In the genomic region with DNA sequence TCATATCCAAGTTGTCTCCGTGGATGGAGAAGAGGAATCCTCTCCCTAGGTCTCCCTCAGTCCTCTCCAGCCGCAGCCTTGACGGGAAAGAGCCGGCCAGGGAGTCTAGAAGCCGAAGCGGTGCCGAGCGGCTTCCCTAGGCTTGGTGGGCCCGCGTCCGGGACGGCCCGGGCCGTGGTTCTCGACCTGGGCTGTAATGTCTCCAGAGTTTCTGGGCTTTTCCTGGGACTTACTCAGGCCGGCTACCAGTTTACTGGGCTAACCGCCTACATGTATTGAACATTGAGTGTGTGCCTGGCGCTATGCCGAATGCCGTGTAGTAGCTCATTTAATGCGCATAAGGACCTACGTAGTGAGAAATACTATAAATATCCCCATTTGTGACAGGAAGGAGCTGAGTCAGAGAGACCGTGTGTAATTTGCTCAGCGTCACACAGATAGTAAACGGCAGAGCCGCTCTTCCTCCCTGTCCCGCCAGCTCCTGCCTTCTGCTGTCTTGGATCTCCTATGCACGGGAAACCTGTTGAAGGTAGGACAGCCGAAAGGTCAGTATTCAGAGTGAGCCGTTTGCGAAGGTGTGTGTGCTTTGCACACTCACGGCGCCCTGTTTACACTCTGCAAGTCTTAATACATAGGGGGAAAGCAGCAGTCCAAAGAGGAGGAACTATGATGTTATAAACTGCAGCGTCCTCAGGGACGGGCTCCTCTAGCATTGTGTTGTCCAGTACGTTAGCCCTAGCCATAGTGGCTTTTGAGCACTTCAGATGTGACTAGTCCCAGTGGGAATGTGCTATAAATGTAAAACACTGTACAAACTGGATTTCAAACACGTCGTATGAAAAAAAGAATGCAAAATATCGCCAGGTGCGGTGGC, we compare ENCODE assay signal across 8 cellular contexts. TPM values are rescaled to one million over a fixed set of nuclear protein-coding genes. Genes with fewer than 3 reads are reported as not detected.
A peak's percentile ranks its signal among the peaks of the same experiment; 100 is the strongest.
DNase-seq lines count a peak whose midpoint lies in the region; ATAC-seq and TF ChIP-seq lines count a peak whose summit lies in the region.

No MANE protein-coding gene starts in this region.

- intact Hi-C loops in stomach (cut with DNase I; ENCODE audit: low total_unique reads) = no loop called here

- H3K4me1 ChIP-seq in OCI-LY3 (ENCODE audit: low read length) = peaks cover 14% of the 10 kb centered on the region
- peaks cover 0 to 28% (median 23%) of the 10 kb centered on the region in 4 donors for H3K4me1 ChIP-seq in stomach

- peaks cover 24% of the 10 kb centered on the region for H3K4me1 Mint-ChIP-seq in activated T-cell treated with anti-CD3 and anti-CD28 coated beads, Interleukin-2, amount 50 U/mL, for 72 hours (ENCODE audit: low read depth)

- H3K27ac ChIP-seq in OCI-LY3 (ENCODE audit: low read length) (peak overlapping the region; percentile 78), neural cell (ENCODE audit: low read length) (no peak overlapping the region), stomach (peak overlapping the region; percentile 96 to 97 (median 97))

- H3K9me3 Mint-ChIP-seq in activated T-cell treated with anti-CD3 and anti-CD28 coated beads, Interleukin-2, amount 50 U/mL, for 72 hours = no peaks in the 10 kb centered on the region

- H2AFZ ChIP-seq in OCI-LY3 (ENCODE audit: low read depth, low read length) (peak overlapping the region; percentile 49; the same call in 1 of the 2 replicates), neural cell (ENCODE audit: low read depth, low read length) (peak overlapping the region; percentile 25)

- TF ChIP-seq CTCF in OCI-LY3 (IDR thresholded peaks at IDR 0.05; ENCODE audit: low read depth, low read length) (no peak), fibroblast of mammary gland (conservative IDR thresholded peaks at IDR 0.05; ENCODE audit: control insufficient read depth, insufficient read depth, low read depth, low read length) (no peak), neural cell (IDR thresholded peaks at IDR 0.05; ENCODE audit: poor library complexity, severe bottlenecking) (no peak), stomach (IDR thresholded peaks at IDR 0.05) (no peak)

- TF ChIP-seq POLR2A in stomach (IDR thresholded peaks at IDR 0.05) = no peak

- TF ChIP-seq EP300 in neural cell (conservative IDR thresholded peaks at IDR 0.05; ENCODE audit: poor library complexity, severe bottlenecking) = no peak
- TF ChIP-seq EP300 in stomach (IDR thresholded peaks at IDR 0.05) = no peak

- H3K36me3 Mint-ChIP-seq in activated T-cell treated with anti-CD3 and anti-CD28 coated beads, Interleukin-2, amount 50 U/mL, for 72 hours (ENCODE audit: insufficient read depth in 2 of 2) = peaks cover 3 to 11% of the 10 kb centered on the region in 2 donors

- H3K4me2 ChIP-seq in OCI-LY3 (ENCODE audit: low read length) (peak overlapping the region; percentile 82), neural cell (ENCODE audit: low read length) (peak overlapping the region; percentile 63)

- 6 to 9% (median 8%) methylated on average over 38 to 40 of the region's 40 CpGs for WGBS in stomach, 5 donors

- ATAC-seq in GM21360 (IDR thresholded peaks at IDR 0.05; ENCODE audit: unreplicated experiment) = peak; percentile 39
- ATAC-seq in activated T-cell treated with anti-CD3 and anti-CD28 coated beads, Interleukin-2, amount 50 U/mL, for 72 hours (replicated peaks in 1 of 2) = peak; percentile 77 to 80

- DNase-seq in Caki2 (ENCODE audit: low read depth) (peak; percentile 74), HS-27A (ENCODE audit: low read depth) (peak; percentile 31), fibroblast of mammary gland (ENCODE audit: low read depth) (peak; percentile 98), stomach (peak; percentile 71)
- DNase-seq in activated T-cell treated with anti-CD3 and anti-CD28 coated beads, Interleukin-2, amount 50 U/mL, for 72 hours = peak; percentile 77

- H3K4me3 ChIP-seq in OCI-LY3 (ENCODE audit: low read length) = peak overlapping the region; percentile 95
- peak overlapping the region; percentile 89 for H3K4me3 ChIP-seq in fibroblast of mammary gland (ENCODE audit: control insufficient read depth, low read depth, low read length)
- H3K4me3 ChIP-seq in neural cell (ENCODE audit: low read length) = peak overlapping the region; percentile 71
- peak overlapping the region; percentile 66 to 71 (median 69) for H3K4me3 ChIP-seq in stomach

- H3K79me2 ChIP-seq in OCI-LY3 (ENCODE audit: low read length) (peaks cover 17% of the 10 kb centered on the region), neural cell (replicated peaks; ENCODE audit: insufficient read depth, low read length) (no peaks in the 10 kb centered on the region)

- no peaks in the 10 kb centered on the region for H3F3A ChIP-seq in neural cell (ENCODE audit: insufficient read depth, low read length, poor library complexity, severe bottlenecking)

- H3K36me3 ChIP-seq in OCI-LY3 (replicated peaks; ENCODE audit: low read depth, low read length) (peaks cover 2% of the 10 kb centered on the region), neural cell (ENCODE audit: insufficient read depth, low read length) (no peaks in the 10 kb centered on the region), stomach (no peaks in the 10 kb centered on the region)

- H3K9ac ChIP-seq in OCI-LY3 (ENCODE audit: low read length) = peak overlapping the region; percentile 79
- H3K9ac ChIP-seq in neural cell (ENCODE audit: low read length) = peak overlapping the region; percentile 61

- H3K9me2 ChIP-seq in neural cell (ENCODE audit: insufficient read depth, low read length) = no peaks in the 10 kb centered on the region

- H3K9me3 ChIP-seq in OCI-LY3 (ENCODE audit: insufficient read depth, low read length) (no peaks in the 10 kb centered on the region), neural cell (ENCODE audit: low read length) (no peaks in the 10 kb centered on the region), stomach (no peaks in the 10 kb centered on the region)

- in situ Hi-C loops in Caki2 (cut with HindIII; ENCODE audit: low pct_unique_long_range_greater_than_20kb, low sequenced_read_pairs) = no loop called here

- H3K27me3 ChIP-seq in OCI-LY3 (ENCODE audit: low read depth, low read length) (no peaks in the 10 kb centered on the region), neural cell (ENCODE audit: insufficient read depth, low read depth, low read length) (no peaks in the 10 kb centered on the region), stomach (no peaks in the 10 kb centered on the region)

- H4K20me1 ChIP-seq in OCI-LY3 (ENCODE audit: insufficient read depth, low read length) (no peaks in the 10 kb centered on the region), neural cell (ENCODE audit: insufficient read depth) (no peaks in the 10 kb centered on the region)

- H3K4me3 Mint-ChIP-seq in activated T-cell treated with anti-CD3 and anti-CD28 coated beads, Interleukin-2, amount 50 U/mL, for 72 hours = peak overlapping the region; percentile 89 to 93

- H3K27me3 Mint-ChIP-seq in activated T-cell treated with anti-CD3 and anti-CD28 coated beads, Interleukin-2, amount 50 U/mL, for 72 hours (ENCODE audit: low read depth) = no peaks in the 10 kb centered on the region

- no peak for TF ChIP-seq RAD21 in neural cell (conservative IDR thresholded peaks at IDR 0.05)

- peak overlapping the region; percentile 98 for H3K27ac Mint-ChIP-seq in activated T-cell treated with anti-CD3 and anti-CD28 coated beads, Interleukin-2, amount 50 U/mL, for 72 hours

TF ChIP-seq in neural cell, 6 proteins besides CTCF, POLR2A, EP300 and RAD21 (continues in another document):
- TF ChIP-seq MXI1 (conservative IDR thresholded peaks at IDR 0.05; ENCODE audit: poor library complexity, severe bottlenecking) (no peak), TAF1 (IDR thresholded peaks at IDR 0.05; ENCODE audit: low read depth) (no peak), SMC3 (conservative IDR thresholded peaks at IDR 0.05; ENCODE audit: poor library complexity) (no peak), EZH2 (IDR thresholded peaks at IDR 0.05; ENCODE audit: borderline replicate concordance, insufficient read depth, low read length, poor library complexity, severe bottlenecking) (no peak), POLR2AphosphoS5 (IDR thresholded peaks at IDR 0.05) (no peak)

RNA-seq across cellular contexts. Expression of a gene that starts 0.7 kb away (rescaled TPM):
- 73.0 and 355 TPM in 2 replicates for total RNA-seq in Caki2 (2014; rRNA removed; shearing (Covaris generic); ENCODE audit: low replicate concordance)
- total RNA-seq in activated T-cell treated with anti-CD3 and anti-CD28 coated beads, Interleukin-2, amount 50 U/mL, for 72 hours = 100 to 1,000 TPM; 134 to 141 TPM
- polyA plus RNA-seq in neural cell (19.9 and 21.2 TPM in 2 replicates), stomach (10 to 100 TPM in 1 of 3 donors, 1 to 10 TPM in 2; 4.4 to 16.4 (median 6.6) TPM)
- 10.7 and 10.8 TPM in 2 replicates for polyA minus RNA-seq in neural cell
- 10 to 100 TPM in 2 of 5 donors, 1 to 10 TPM in 3; 1.2 to 48.7 (median 9.9) TPM for total RNA-seq in stomach

RNA-seq across cellular contexts. Expression of a gene that starts 14.4 kb away (rescaled TPM):
- total RNA-seq in Caki2 (2014; rRNA removed; shearing (Covaris generic); ENCODE audit: low replicate concordance) = 0.70 and 3.2 TPM in 2 replicates
- total RNA-seq in activated T-cell treated with anti-CD3 and anti-CD28 coated beads, Interleukin-2, amount 50 U/mL, for 72 hours = 10 to 100 TPM; 25.1 to 33.4 TPM
- 45.7 and 47.5 TPM in 2 replicates for polyA plus RNA-seq in neural cell
- polyA minus RNA-seq in neural cell = 25.8 and 27.6 TPM in 2 replicates
- 10 to 100 TPM in 3 of 5 donors, 1 to 10 TPM in 2; 9.3 to 36.2 (median 11.6) TPM for total RNA-seq in stomach
- polyA plus RNA-seq in stomach = 1 to 10 TPM in 2 of 3 donors, under 1 TPM in 1; 0.31 to 2.3 (median 1.2) TPM

RNA-seq across cellular contexts. Expression of a gene that starts 22.9 kb away (rescaled TPM):
- total RNA-seq in Caki2 (2014; rRNA removed; shearing (Covaris generic); ENCODE audit: low replicate concordance) = 178 and 219 TPM in 2 replicates
- 10 to 100 TPM; 23.1 to 40.0 TPM for total RNA-seq in activated T-cell treated with anti-CD3 and anti-CD28 coated beads, Interleukin-2, amount 50 U/mL, for 72 hours
- 3.6 and 4.0 TPM in 2 replicates for polyA plus RNA-seq in neural cell
- 1.7 and 3.5 TPM in 2 replicates for polyA minus RNA-seq in neural cell
- 10 to 100 TPM in 2 of 5 donors, 1 to 10 TPM in 2, under 1 TPM in 1; 0.89 to 21.1 (median 9.1) TPM for total RNA-seq in stomach
- 10 to 100 TPM in 2 of 3 donors, 1 to 10 TPM in 1; 8.7 to 54.8 (median 17.1) TPM for polyA plus RNA-seq in stomach

RNA-seq across cellular contexts. Expression of a gene that starts 28.2 kb away (rescaled TPM):
- total RNA-seq in Caki2 (2014; rRNA removed; shearing (Covaris generic); ENCODE audit: low replicate concordance) = 62.5 and 73.2 TPM in 2 replicates
- total RNA-seq in activated T-cell treated with anti-CD3 and anti-CD28 coated beads, Interleukin-2, amount 50 U/mL, for 72 hours = 10 to 100 TPM; 46.3 to 53.5 TPM
- polyA plus RNA-seq in neural cell (37.6 and 58.5 TPM in 2 replicates), stomach (10 to 100 TPM; 19.2 to 25.7 (median 19.8) TPM)
- polyA minus RNA-seq in neural cell = 38.0 and 43.5 TPM in 2 replicates
- 100 to 1,000 TPM in 1 of 5 donors, 10 to 100 TPM in 4; 14.7 to 105 (median 33.3) TPM for total RNA-seq in stomach

RNA-seq across cellular contexts. Expression of a gene that starts 45.4 kb away (rescaled TPM):
- 62.0 and 73.6 TPM in 2 replicates for total RNA-seq in Caki2 (2014; rRNA removed; shearing (Covaris generic); ENCODE audit: low replicate concordance)
- 100 to 1,000 TPM; 109 TPM for total RNA-seq in activated T-cell treated with anti-CD3 and anti-CD28 coated beads, Interleukin-2, amount 50 U/mL, for 72 hours
- polyA plus RNA-seq in neural cell (52.1 and 54.4 TPM in 2 replicates), stomach (10 to 100 TPM in 2 of 3 donors, 1 to 10 TPM in 1; 9.9 to 13.3 (median 12.2) TPM)
- 117 and 123 TPM in 2 replicates for polyA minus RNA-seq in neural cell
- total RNA-seq in stomach = 100 to 1,000 TPM in 4 of 5 donors, 10 to 100 TPM in 1; 62.4 to 221 (median 194) TPM

Comparison
In these comparisons a context has a peak if more than half of its experiments do, and no peak if none do; other contexts are left out.
1. DNase-seq: peak in every context shown above with its lines; median percentile 98 in fibroblast of mammary gland; 77 in activated T-cell treated with anti-CD3 and anti-CD28 coated beads, Interleukin-2, amount 50 U/mL, for 72 hours; 74 in Caki2; 71 in stomach; 31 in HS-27A.